ENCODE assay signal across 10 cellular contexts in the genomic region with DNA sequence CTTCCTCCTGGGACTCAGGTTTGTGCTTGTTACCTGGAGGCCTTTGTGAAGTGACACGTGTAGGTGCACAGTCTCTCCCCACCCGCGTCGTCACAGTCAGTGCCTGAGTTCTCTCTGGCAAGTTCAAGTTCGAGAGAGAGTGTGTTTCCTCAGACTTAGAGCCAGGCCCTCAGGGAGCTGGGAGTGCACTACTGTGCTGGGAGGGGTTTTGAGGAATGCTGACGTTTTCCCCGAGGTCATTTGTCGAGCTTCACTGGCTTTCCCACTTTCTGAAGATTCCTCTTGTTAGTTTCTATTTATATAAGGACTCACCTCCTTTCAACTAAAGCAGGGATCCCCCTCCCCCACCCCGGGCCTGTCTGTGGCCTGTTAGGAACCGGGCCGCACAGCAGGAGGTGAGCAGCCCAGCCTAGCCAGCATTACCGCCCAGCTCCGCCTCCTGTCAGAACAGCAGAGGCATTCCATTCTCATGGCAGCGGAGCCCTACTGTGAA.
DNase-seq lines count a peak whose midpoint lies in the region; ATAC-seq and TF ChIP-seq lines count a peak whose summit lies in the region.
"Had no signal": no experiment of that assay in that cellular context is flagged by ENCODE, and none has a peak within 500 bp of the region (broad histone marks: within the 10 kb centered on the region; RNA-seq: fewer than 3 reads in every experiment).

No MANE protein-coding gene starts in this region.

- H3K27me3 ChIP-seq in H7 (ENCODE audit: control insufficient read depth, insufficient read depth, low read length) (no peaks in the 10 kb centered on the region), hepatocyte (no peaks in the 10 kb centered on the region), parathyroid adenoma (ENCODE audit: control insufficient read depth, insufficient read depth, low read length) (no peaks in the 10 kb centered on the region)
- H3K27me3 ChIP-seq: right atrium auricular region had no signal

- no peak for TF ChIP-seq CTCF in hepatocyte (IDR thresholded peaks at IDR 0.05; ENCODE audit: poor library complexity)
- no peak for TF ChIP-seq CTCF in parathyroid adenoma (IDR thresholded peaks at IDR 0.05)

- H4K20me1 ChIP-seq in hepatocyte (ENCODE audit: insufficient read depth, poor library complexity, severe bottlenecking): no peaks in the 10 kb centered on the region

- no peaks in the 10 kb centered on the region for H3K36me3 ChIP-seq in H7 (replicated peaks; ENCODE audit: control insufficient read depth, insufficient read depth, low read length)
- no peaks in the 10 kb centered on the region for H3K36me3 ChIP-seq in hepatocyte (replicated peaks; ENCODE audit: insufficient read depth, low read depth)
- H3K36me3 ChIP-seq in parathyroid adenoma (ENCODE audit: control insufficient read depth, insufficient read depth, low read length): no peaks in the 10 kb centered on the region
- H3K36me3 ChIP-seq: right atrium auricular region had no signal

- H2AFZ ChIP-seq in hepatocyte: peak overlapping the region; percentile 54
- H2AFZ ChIP-seq in parathyroid adenoma: peak overlapping the region; percentile 19

- intact Hi-C loops in activated CD4-positive, alpha-beta memory T cell treated with anti-CD3 and anti-CD28 coated beads for 36 hours (cut with micrococcal nuclease): no loop called here

- peaks cover 15% of the 10 kb centered on the region for H3K27me3 Mint-ChIP-seq in activated CD4-positive, alpha-beta memory T cell treated with anti-CD3 and anti-CD28 coated beads for 36 hours

- no peaks in the 10 kb centered on the region for H3K36me3 Mint-ChIP-seq in activated naive CD4-positive, alpha-beta T cell treated with anti-CD3 and anti-CD28 coated beads, Interleukin-2, amount 50 U/mL, for 72 hours
- no peaks in the 10 kb centered on the region for H3K36me3 Mint-ChIP-seq in activated CD4-positive, alpha-beta memory T cell treated with anti-CD3 and anti-CD28 coated beads for 36 hours

- no peaks in the 10 kb centered on the region for H3K9me3 Mint-ChIP-seq in activated naive CD4-positive, alpha-beta T cell treated with anti-CD3 and anti-CD28 coated beads, Interleukin-2, amount 50 U/mL, for 72 hours
- no peaks in the 10 kb centered on the region for H3K9me3 Mint-ChIP-seq in activated CD4-positive, alpha-beta memory T cell treated with anti-CD3 and anti-CD28 coated beads for 36 hours

- H3K4me1 ChIP-seq in hepatocyte (ENCODE audit: insufficient read depth): peaks cover 5% of the 10 kb centered on the region
- no peaks in the 10 kb centered on the region for H3K4me1 ChIP-seq in parathyroid adenoma
- H3K4me1 ChIP-seq: right atrium auricular region had no signal

- no peak overlapping the region for H3K4me3 Mint-ChIP-seq in activated CD4-positive, alpha-beta memory T cell treated with anti-CD3 and anti-CD28 coated beads for 36 hours
- H3K4me3 Mint-ChIP-seq: stimulated activated naive CD8-positive, alpha-beta T cell treated with anti-CD3 and anti-CD28 coated beads, Interleukin-15, Interleukin-2, amounts not matched to agents 100 ng/mL and 50 ng/mL, for 24 hours had no signal

- H3K79me2 ChIP-seq in hepatocyte (no peaks in the 10 kb centered on the region), parathyroid adenoma (no peaks in the 10 kb centered on the region)

- H3K9me2 ChIP-seq in hepatocyte (replicated peaks; ENCODE audit: insufficient read depth): no peaks in the 10 kb centered on the region

- POLR2A ChIA-PET in activated CD4-positive, alpha-beta memory T cell treated with anti-CD3 and anti-CD28 coated beads for 36 hours (lab: Charles Lee): no interaction called here

- DNase-seq in H7 (peak; percentile 74), SW480 (ENCODE audit: low spot score) (peak; percentile 57), hepatocyte (ENCODE audit: low spot score) (peak; percentile 87)
- DNase-seq in activated naive CD4-positive, alpha-beta T cell treated with anti-CD3 and anti-CD28 coated beads, Interleukin-2, amount 50 U/mL, for 72 hours (ENCODE audit: low spot score in 2 of 2): no peak
- DNase-seq in stimulated activated naive CD8-positive, alpha-beta T cell treated with anti-CD3 and anti-CD28 coated beads, Interleukin-15, Interleukin-2, amounts not matched to agents 100 U/mL and 50 U/mL, for 24 hours: no peak
- no peak for DNase-seq in activated CD4-positive, alpha-beta memory T cell treated with anti-CD3 and anti-CD28 coated beads for 36 hours

- CTCF ChIA-PET in activated CD4-positive, alpha-beta memory T cell treated with anti-CD3 and anti-CD28 coated beads for 36 hours (lab: Charles Lee): no interaction called here

- no peak for ATAC-seq in activated naive CD4-positive, alpha-beta T cell treated with anti-CD3 and anti-CD28 coated beads, Interleukin-2, amount 50 U/mL, for 72 hours
- ATAC-seq in stimulated activated naive CD8-positive, alpha-beta T cell treated with anti-CD3 and anti-CD28 coated beads, Interleukin-15, Interleukin-2, amounts not matched to agents 100 U/mL and 50 U/mL, for 24 hours: no peak
- ATAC-seq in GM21717 (IDR thresholded peaks at IDR 0.05; ENCODE audit: unreplicated experiment): no peak

- H3K4me2 ChIP-seq in hepatocyte (peak overlapping the region; percentile 65), parathyroid adenoma (ENCODE audit: low read length) (no peak overlapping the region)

- H3K9me3 ChIP-seq in hepatocyte (ENCODE audit: low read depth) (no peaks in the 10 kb centered on the region), parathyroid adenoma (ENCODE audit: control insufficient read depth, low read length) (no peaks in the 10 kb centered on the region)

- no peak overlapping the region for H3K9ac ChIP-seq in parathyroid adenoma

- peak overlapping the region; percentile 25 for H3K4me3 ChIP-seq in H7 (ENCODE audit: insufficient read depth, low read depth, low read length)
- H3K4me3 ChIP-seq in hepatocyte: no peak overlapping the region
- H3K4me3 ChIP-seq in parathyroid adenoma (ENCODE audit: low read depth, low read length): no peak overlapping the region
- H3K4me3 ChIP-seq: right atrium auricular region had no signal

- peak overlapping the region; percentile 85 for H3K27ac ChIP-seq in hepatocyte
- H3K27ac ChIP-seq in parathyroid adenoma: no peak overlapping the region
- H3K27ac ChIP-seq: right atrium auricular region had no signal

- 4% methylated on average over 14 of the region's 14 CpGs for WGBS in hepatocyte (ENCODE audit: low lambda C conversion rate, missing lambda C conversion rate)

- H3K27ac Mint-ChIP-seq in activated naive CD4-positive, alpha-beta T cell treated with anti-CD3 and anti-CD28 coated beads, Interleukin-2, amount 50 U/mL, for 72 hours: no peak overlapping the region
- H3K27ac Mint-ChIP-seq in activated CD4-positive, alpha-beta memory T cell treated with anti-CD3 and anti-CD28 coated beads for 36 hours: no peak overlapping the region
- H3K27ac Mint-ChIP-seq: stimulated activated naive CD8-positive, alpha-beta T cell treated with anti-CD3 and anti-CD28 coated beads, Interleukin-15, Interleukin-2, amounts not matched to agents 100 ng/mL and 50 ng/mL, for 24 hours had no signal

- no peaks in the 10 kb centered on the region for H3K4me1 Mint-ChIP-seq in activated CD4-positive, alpha-beta memory T cell treated with anti-CD3 and anti-CD28 coated beads for 36 hours (ENCODE audit: low read depth)

Comparison
In these comparisons a context has a peak if more than half of its experiments do, and no peak if none do; other contexts are left out.
1. DNase-seq: peak in H7 (single experiment), SW480 (single experiment) and hepatocyte (single experiment); none in activated naive CD4-positive, alpha-beta T cell treated with anti-CD3 and anti-CD28 coated beads, Interleukin-2, amount 50 U/mL, for 72 hours (0 of 2), stimulated activated naive CD8-positive, alpha-beta T cell treated with anti-CD3 and anti-CD28 coated beads, Interleukin-15, Interleukin-2, amounts not matched to agents 100 U/mL and 50 U/mL, for 24 hours (single experiment) and activated CD4-positive, alpha-beta memory T cell treated with anti-CD3 and anti-CD28 coated beads for 36 hours (single experiment).